In genomic region chr7:107372298-107372697, GRCh38 we compare ENCODE assay signal across 1 cellular context.
TF ChIP-seq lines count a peak whose summit lies in the region.

No MANE protein-coding gene starts in this region.

TF ChIP-seq in SK-N-SH, 30 proteins besides CTCF, POLR2A, EP300 and RAD21 (continued from another document):
- TF ChIP-seq PBX3 (IDR thresholded peaks at IDR 0.05) (peak; percentile 41; the same call in 1 of the 2 replicates), GABPA (IDR thresholded peaks at IDR 0.05; ENCODE audit: low read depth) (no peak), YY1 (IDR thresholded peaks at IDR 0.05; ENCODE audit: low read depth) (no peak), MXI1 (IDR thresholded peaks at IDR 0.05; ENCODE audit: low read depth, low read length) (no peak), GATA2 (CRISPR knock-in tag; IDR thresholded peaks at IDR 0.05) (no peak), TCF12 (IDR thresholded peaks at IDR 0.05) (peak; percentile 62), REST (IDR thresholded peaks at IDR 0.05; ENCODE audit: low read depth, low read length) (no peak)
